ENCODE assay signal across 9 cellular contexts in the genomic region with DNA sequence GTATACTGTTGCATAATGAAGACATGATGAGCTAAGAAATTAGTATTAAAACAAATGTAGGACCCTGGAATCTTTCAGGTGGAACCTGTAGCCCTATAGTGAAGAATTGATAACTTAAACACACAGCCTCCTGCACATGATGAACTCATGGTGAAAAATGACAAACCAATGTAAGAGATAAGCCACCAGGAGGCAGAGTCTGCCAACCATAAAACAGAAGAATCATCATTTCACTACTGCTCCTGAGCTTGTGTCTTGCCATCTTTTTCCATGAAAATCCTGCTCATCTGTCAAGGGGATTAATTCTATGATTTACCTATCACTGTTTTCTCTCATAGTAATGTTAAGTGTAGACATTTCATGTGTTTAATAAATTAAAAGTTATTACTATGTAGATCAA.
A peak's percentile ranks its signal among the peaks of the same experiment; 100 is the strongest.
DNase-seq lines count a peak whose midpoint lies in the region; ATAC-seq and TF ChIP-seq lines count a peak whose summit lies in the region.
"Had no signal": no experiment of that assay in that cellular context is flagged by ENCODE, and none has a peak within 500 bp of the region (broad histone marks: within the 10 kb centered on the region; RNA-seq: fewer than 3 reads in every experiment).

No MANE protein-coding gene starts in this region.

- ATAC-seq in Panc1 = no peak
- ATAC-seq in gastrocnemius medialis = peak in 1 of 2 donors; percentile 52
- no peak for ATAC-seq in HG03565 (IDR thresholded peaks at IDR 0.05; ENCODE audit: unreplicated experiment)
- ATAC-seq in GM21390 (IDR thresholded peaks at IDR 0.05; ENCODE audit: unreplicated experiment) = no peak
- ATAC-seq in GM18867 (IDR thresholded peaks at IDR 0.05; ENCODE audit: unreplicated experiment) = no peak
- ATAC-seq: activated CD4-positive, CD25-positive, alpha-beta regulatory T cell treated with anti-CD3 and anti-CD28 coated beads, Interleukin-2, amount 50 U/mL, for 24 hours had no signal

- H3K4me3 ChIP-seq in H7 (ENCODE audit: insufficient read depth, low read depth, low read length) (no peak overlapping the region), Panc1 (ENCODE audit: low read depth in 2 of 2, low read length in 2 of 2) (no peak overlapping the region), gastrocnemius medialis (no peak overlapping the region)

- no peaks in the 10 kb centered on the region for H3K36me3 ChIP-seq in H7 (replicated peaks; ENCODE audit: control insufficient read depth, insufficient read depth, low read length)
- no peaks in the 10 kb centered on the region for H3K36me3 ChIP-seq in Panc1 (ENCODE audit: control insufficient read depth, insufficient read depth, low read length)
- no peaks in the 10 kb centered on the region for H3K36me3 ChIP-seq in gastrocnemius medialis

- DNase-seq in H7 = peak; percentile 0
- DNase-seq in Panc1 (ENCODE audit: low read depth, low spot score) = no peak
- DNase-seq in foreskin melanocyte = peak; percentile 1
- no peak for DNase-seq in gastrocnemius medialis
- DNase-seq in activated CD8-positive, alpha-beta memory T cell treated with anti-CD3 and anti-CD28 coated beads, Interleukin-2, amount 50 U/mL, for 4 hours = no peak

- POLR2A ChIA-PET in Panc1 (lab: Charles Lee) = no interaction called here

- no peaks in the 10 kb centered on the region for H3K27me3 ChIP-seq in H7 (ENCODE audit: control insufficient read depth, insufficient read depth, low read length)
- no peaks in the 10 kb centered on the region for H3K27me3 ChIP-seq in Panc1 (ENCODE audit: control insufficient read depth, insufficient read depth, low read length)
- no peaks in the 10 kb centered on the region for H3K27me3 ChIP-seq in gastrocnemius medialis

- BruUV-seq in Panc1 (replicated peaks; lab: Mats Ljungman, UMichigan) = no TSS peak

- no peak for TF ChIP-seq POLR2A in gastrocnemius medialis (IDR thresholded peaks at IDR 0.05)

- TF ChIP-seq CTCF in Panc1 (IDR thresholded peaks at IDR 0.05) = peak; percentile 25; the same call in 1 of the 2 replicates
- peak in 4 of 5 experiments; percentile 32 to 52 (median 40) for TF ChIP-seq CTCF in gastrocnemius medialis (IDR thresholded peaks at IDR 0.05 in 4 of 5, conservative IDR thresholded peaks at IDR 0.05 in 1 of 5)

- intact Hi-C loops in Panc1 (cut with micrococcal nuclease; ENCODE audit: unreplicated experiment) = loop anchor here (10.0 kb wide), 1 partner anchor 382 kb away; no protein-coding TSS in a partner anchor
- intact Hi-C loops in gastrocnemius medialis (cut with DNase I; ENCODE audit: low total_unique reads) = loop anchor here (1.0 kb wide), 1 partner anchor 376 kb away; no protein-coding TSS in a partner anchor

- H3K4me1 ChIP-seq in Panc1 (ENCODE audit: control insufficient read depth, insufficient read depth, low read length) = no peaks in the 10 kb centered on the region
- no peaks in the 10 kb centered on the region for H3K4me1 ChIP-seq in gastrocnemius medialis

- H3K9me3 ChIP-seq in Panc1 (ENCODE audit: control insufficient read depth, insufficient read depth, low read depth, low read length) (no peaks in the 10 kb centered on the region), gastrocnemius medialis (no peaks in the 10 kb centered on the region)

- CTCF ChIA-PET in Panc1 (lab: Charles Lee) = no interaction called here

- in situ Hi-C loops in Panc1 (cut with HindIII; ENCODE audit: low pct_unique_long_range_greater_than_20kb, low sequenced_read_pairs) (no loop called here), gastrocnemius medialis (cut with MboI; ENCODE audit: low sequenced_read_pairs in 4 of 4) (loop anchor here in 3 of 4 donors (10.0 to 25.0 kb wide), 3 partner anchors 372 to 1450 kb away; no protein-coding TSS in a partner anchor)

- H3K27ac ChIP-seq in Panc1 (ENCODE audit: low read length) = no peak overlapping the region
- H3K27ac ChIP-seq in gastrocnemius medialis = no peak overlapping the region

Comparison
In these comparisons a context has a peak if more than half of its experiments do, and no peak if none do; other contexts are left out.
1. DNase-seq: peak in H7 (single experiment) and foreskin melanocyte (single experiment); none in Panc1 (single experiment), gastrocnemius medialis (0 of 2) and activated CD8-positive, alpha-beta memory T cell treated with anti-CD3 and anti-CD28 coated beads, Interleukin-2, amount 50 U/mL, for 4 hours (single experiment).